16 cellular contexts compared by ENCODE assay signal in genomic region chr2:105909215-105909614, GRCh38.
DNase-seq lines count a peak whose midpoint lies in the region; ATAC-seq and TF ChIP-seq lines count a peak whose summit lies in the region.
"Had no signal": no experiment of that assay in that cellular context is flagged by ENCODE, and none has a peak within 500 bp of the region (broad histone marks: within the 10 kb centered on the region; RNA-seq: fewer than 3 reads in every experiment).

No MANE protein-coding gene starts in this region.

- H4K20me1 ChIP-seq in PC-9 (ENCODE audit: insufficient read depth), result no peaks in the 10 kb centered on the region

- intact Hi-C loops in heart left ventricle (cut with DNase I) (no loop called here), Right ventricle myocardium superior (cut with DNase I) (no loop called here), left ventricle myocardium superior (cut with micrococcal nuclease) (no loop called here), PC-9 (cut with micrococcal nuclease; ENCODE audit: unreplicated experiment) (no loop called here)

- DNase-seq in heart left ventricle (peak in 1 of 5 donors; percentile 37), Right ventricle myocardium superior (no peak), NB4 (ENCODE audit: low read depth) (peak; percentile 34), left ventricle myocardium superior (no peak), PC-9 (no peak), NCI-H510A (lab: John Stamatoyannopoulos, UW) (no peak)
- DNase-seq in stimulated activated naive CD4-positive, alpha-beta T cell treated with Interleukin-2 at 50 U/mL for 16 hours (lab: John Stamatoyannopoulos, UW), result no peak
- DNase-seq: CD8-positive, alpha-beta T cell; GF-D8; NCI-H146; NCI-H2107; NCI-H446; RPMI8226 had no signal

- H3K4me2 ChIP-seq in PC-9, result no peak overlapping the region
- H3K4me2 ChIP-seq: A549 had no signal

- H3K36me3 ChIP-seq in heart left ventricle (no peaks in the 10 kb centered on the region), skeletal muscle tissue (ENCODE audit: control insufficient read depth in 3 of 3, insufficient read depth in 3 of 3, low read length in 3 of 3) (no peaks in the 10 kb centered on the region), PC-9 (ENCODE audit: low read depth) (no peaks in the 10 kb centered on the region)
- H3K36me3 ChIP-seq: SJSA1 had no signal

- TF ChIP-seq CTCF in heart left ventricle (IDR thresholded peaks at IDR 0.05), result no peak
- TF ChIP-seq CTCF in NB4 (IDR thresholded peaks at IDR 0.05; ENCODE audit: low read depth, low read length), result no peak
- TF ChIP-seq CTCF in PC-9 (conservative IDR thresholded peaks at IDR 0.05), result no peak

- TF ChIP-seq POLR2A in heart left ventricle (IDR thresholded peaks at IDR 0.05) (no peak), NB4 (IDR thresholded peaks at IDR 0.05; ENCODE audit: extremely low read depth, insufficient read length) (no peak)

- H3K4me3 ChIP-seq in heart left ventricle, result peak overlapping the region in 2 of 12 donors; percentile 7
- no peak overlapping the region for H3K4me3 ChIP-seq in NB4 (ENCODE audit: low read depth, low read length)
- no peak overlapping the region for H3K4me3 ChIP-seq in skeletal muscle tissue (ENCODE audit: low read length in 3 of 3)
- no peak overlapping the region for H3K4me3 ChIP-seq in PC-9
- H3K4me3 ChIP-seq: A549, SJSA1 had no signal

- no peaks in the 10 kb centered on the region for H3F3A ChIP-seq in PC-9 (ENCODE audit: insufficient read depth, low read depth)

- H3K9ac ChIP-seq in skeletal muscle tissue (ENCODE audit: low read depth in 1 of 3, low read length in 3 of 3), result peak overlapping the region in 2 of 3 donors; percentile 17 to 35

- no peaks in the 10 kb centered on the region for H3K9me2 ChIP-seq in PC-9 (ENCODE audit: insufficient read depth)

- no peak overlapping the region for H2AFZ ChIP-seq in PC-9

- H3K9me3 ChIP-seq in heart left ventricle, result peaks cover 0 to 11% (median 1%) of the 10 kb centered on the region in 12 donors
- H3K9me3 ChIP-seq in skeletal muscle tissue (ENCODE audit: control insufficient read depth in 3 of 3, low read length in 3 of 3), result peaks cover 0 to 2% (median 0%) of the 10 kb centered on the region in 3 donors
- H3K9me3 ChIP-seq in PC-9 (ENCODE audit: insufficient read depth, low read depth), result no peaks in the 10 kb centered on the region; the same call in 1 of the 2 replicates
- H3K9me3 ChIP-seq: A549, SJSA1 had no signal

- WGBS in heart left ventricle, 4 donors, result 53 to 73% (median 62%) methylated on average over 4 of the region's 4 CpGs

- H3K79me2 ChIP-seq in PC-9 (ENCODE audit: low read depth), result no peaks in the 10 kb centered on the region

- H3K4me1 ChIP-seq in heart left ventricle (peaks cover 0 to 39% (median 21%) of the 10 kb centered on the region in 12 donors), skeletal muscle tissue (ENCODE audit: control insufficient read depth in 3 of 3, insufficient read depth in 3 of 3, low read length in 3 of 3) (peaks cover 23 to 33% (median 24%) of the 10 kb centered on the region in 3 donors), PC-9 (replicated peaks; ENCODE audit: insufficient read depth) (no peaks in the 10 kb centered on the region)
- H3K4me1 ChIP-seq: A549, SJSA1 had no signal

- no peaks in the 10 kb centered on the region for H3K27me3 ChIP-seq in heart left ventricle
- no peaks in the 10 kb centered on the region for H3K27me3 ChIP-seq in skeletal muscle tissue (ENCODE audit: control insufficient read depth in 3 of 3, insufficient read depth in 3 of 3, low read length in 3 of 3)
- no peaks in the 10 kb centered on the region for H3K27me3 ChIP-seq in PC-9 (ENCODE audit: insufficient read depth, low read depth)
- H3K27me3 ChIP-seq: SJSA1 had no signal

- H3K27ac ChIP-seq in heart left ventricle (peak overlapping the region in 7 of 12 donors; percentile 23 to 69 (median 54)), skeletal muscle tissue (ENCODE audit: low read depth, low read length) (peak overlapping the region; percentile 88), PC-9 (no peak overlapping the region)
- H3K27ac ChIP-seq: A549, SJSA1 had no signal

- CTCF ChIA-PET in PC-9 (lab: Charles Lee), result no interaction called here

- BruUV-seq in PC-9 (replicated peaks; lab: Mats Ljungman, UMichigan), result no TSS peak

- POLR2A ChIA-PET in PC-9 (lab: Charles Lee; ENCODE audit: unreplicated experiment), result no interaction called here

- peak in 3 of 4 donors; percentile 22 to 41 (median 39) for ATAC-seq in heart left ventricle
- ATAC-seq in Right ventricle myocardium superior (ENCODE audit: poor library complexity), result no peak
- peak; percentile 55 for ATAC-seq in left ventricle myocardium superior
- ATAC-seq: A549; CD8-positive, alpha-beta T cell had no signal
